3 cellular contexts compared by ENCODE assay signal in the genomic region with DNA sequence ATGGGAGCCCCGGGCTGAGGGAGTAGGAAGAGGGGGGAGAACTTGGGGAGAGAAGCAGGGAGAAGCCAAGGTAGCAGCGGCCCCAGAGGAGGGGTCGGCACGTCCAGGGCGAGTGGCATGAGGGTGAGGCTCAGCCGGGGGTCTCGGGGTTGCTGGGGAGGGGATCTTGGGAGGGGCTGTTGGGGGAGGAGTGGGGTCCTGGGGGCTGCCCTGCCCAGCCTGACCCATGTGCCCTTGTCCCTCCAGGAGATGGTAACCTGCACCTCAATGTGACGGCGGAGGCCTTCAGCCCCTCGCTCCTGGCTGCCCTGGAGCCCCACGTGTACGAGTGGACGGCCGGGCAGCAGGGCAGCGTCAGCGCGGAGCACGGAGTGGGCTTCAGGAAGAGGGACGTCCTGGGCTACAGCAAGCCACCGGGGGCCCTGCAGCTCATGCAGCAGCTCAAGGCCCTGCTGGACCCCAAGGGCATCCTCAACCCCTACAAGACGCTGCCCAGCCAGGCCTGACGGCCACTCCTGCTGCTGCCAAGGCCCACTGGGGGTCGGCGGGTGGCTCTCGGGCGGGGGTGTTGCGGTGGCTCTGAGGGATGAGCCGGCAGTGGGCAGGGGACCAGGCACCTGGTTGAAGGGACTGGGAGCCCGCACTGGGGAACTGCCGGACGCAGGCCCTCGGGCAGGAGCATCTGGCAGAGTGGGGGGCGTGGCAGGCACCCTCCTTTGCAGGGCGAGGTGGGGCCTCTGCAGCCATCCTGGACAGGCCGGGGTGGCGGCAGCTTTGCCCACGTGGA.
TF ChIP-seq lines count a peak whose summit lies in the region.

No MANE protein-coding gene starts in this region.

TF ChIP-seq in SK-N-SH, 30 proteins besides CTCF, POLR2A, EP300 and RAD21:
- TF ChIP-seq NRF1 (IDR thresholded peaks at IDR 0.05; ENCODE audit: low read depth, low read length) (no peak), FOXJ3 (CRISPR knock-in tag; IDR thresholded peaks at IDR 0.05) (no peak), RCOR1 (IDR thresholded peaks at IDR 0.05; ENCODE audit: low read length) (no peak), NFIC (IDR thresholded peaks at IDR 0.05; ENCODE audit: borderline replicate concordance) (no peak), GABPA (IDR thresholded peaks at IDR 0.05; ENCODE audit: low read depth) (no peak), GATA2 (CRISPR knock-in tag; IDR thresholded peaks at IDR 0.05) (no peak), PBX3 (IDR thresholded peaks at IDR 0.05) (no peak), MXI1 (IDR thresholded peaks at IDR 0.05; ENCODE audit: low read depth, low read length) (no peak), RXRA (IDR thresholded peaks at IDR 0.05; ENCODE audit: borderline replicate concordance, low read depth) (no peak), JUND (IDR thresholded peaks at IDR 0.05) (no peak), MAX (IDR thresholded peaks at IDR 0.05; ENCODE audit: low read depth) (no peak), ELF1 (IDR thresholded peaks at IDR 0.05) (no peak), MEF2A (IDR thresholded peaks at IDR 0.05; ENCODE audit: borderline replicate concordance, low read depth) (no peak), RFX5 (IDR thresholded peaks at IDR 0.05; ENCODE audit: low read length) (no peak), POLR2AphosphoS5 (IDR thresholded peaks at IDR 0.05; ENCODE audit: low read depth, low read length) (no peak)
- TF ChIP-seq, protein P1, sequence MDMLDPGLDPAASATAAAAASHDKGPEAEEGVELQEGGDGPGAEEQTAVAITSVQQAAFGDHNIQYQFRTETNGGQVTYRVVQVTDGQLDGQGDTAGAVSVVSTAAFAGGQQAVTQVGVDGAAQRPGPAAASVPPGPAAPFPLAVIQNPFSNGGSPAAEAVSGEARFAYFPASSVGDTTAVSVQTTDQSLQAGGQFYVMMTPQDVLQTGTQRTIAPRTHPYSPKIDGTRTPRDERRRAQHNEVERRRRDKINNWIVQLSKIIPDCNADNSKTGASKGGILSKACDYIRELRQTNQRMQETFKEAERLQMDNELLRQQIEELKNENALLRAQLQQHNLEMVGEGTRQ (IDR thresholded peaks at IDR 0.05; ENCODE audit: borderline replicate concordance, low read depth, low read length): no peak

TF ChIP-seq in SK-N-SH treated with all-trans-retinoic acid at 6 μM for 48 hours, 23 proteins besides CTCF, POLR2A, EP300 and RAD21:
- TF ChIP-seq TCF4 (CRISPR knock-in tag; IDR thresholded peaks at IDR 0.05; ENCODE audit: borderline replicate concordance) (no peak), ZFP3 (CRISPR knock-in tag; IDR thresholded peaks at IDR 0.05) (no peak), CSDC2 (CRISPR knock-in tag; IDR thresholded peaks at IDR 0.05) (no peak), ZNF70 (CRISPR knock-in tag; IDR thresholded peaks at IDR 0.05) (no peak), OSR1 (CRISPR knock-in tag; IDR thresholded peaks at IDR 0.05) (no peak), ESRRG (CRISPR knock-in tag; IDR thresholded peaks at IDR 0.05) (no peak), TOX (CRISPR knock-in tag; IDR thresholded peaks at IDR 0.05; ENCODE audit: borderline replicate concordance) (no peak), ZNF565 (CRISPR knock-in tag; conservative IDR thresholded peaks at IDR 0.05; ENCODE audit: low read depth) (no peak), GLIS3 (CRISPR knock-in tag; IDR thresholded peaks at IDR 0.05) (no peak), ISL1 (CRISPR knock-in tag; IDR thresholded peaks at IDR 0.05) (no peak), ZFP30 (CRISPR knock-in tag; IDR thresholded peaks at IDR 0.05) (no peak), PPARA (CRISPR knock-in tag; IDR thresholded peaks at IDR 0.05; ENCODE audit: borderline replicate concordance) (no peak)

TF ChIP-seq in GM12878, 131 proteins besides CTCF, POLR2A, EP300 and RAD21:
- TF ChIP-seq BMI1 (IDR thresholded peaks at IDR 0.05; ENCODE audit: borderline replicate concordance) (no peak), POLR2AphosphoS2 (IDR thresholded peaks at IDR 0.05; ENCODE audit: low read depth, low read length) (no peak), CHD4 (IDR thresholded peaks at IDR 0.05) (no peak), GABPA (IDR thresholded peaks at IDR 0.05; ENCODE audit: low read depth) (no peak), YY1 (IDR thresholded peaks at IDR 0.05; ENCODE audit: low read depth, low read length) (no peak), EED (IDR thresholded peaks at IDR 0.05; ENCODE audit: low read depth) (no peak), SREBF2 (IDR thresholded peaks at IDR 0.05; ENCODE audit: low read length) (no peak), PRDM15 (CRISPR knock-in tag; IDR thresholded peaks at IDR 0.05) (no peak), MXI1 (IDR thresholded peaks at IDR 0.05; ENCODE audit: low read depth, low read length) (no peak), TARDBP (IDR thresholded peaks at IDR 0.05; ENCODE audit: borderline replicate concordance) (no peak), RB1 (IDR thresholded peaks at IDR 0.05; ENCODE audit: borderline replicate concordance) (no peak), BCLAF1 (IDR thresholded peaks at IDR 0.05) (no peak), JUNB (IDR thresholded peaks at IDR 0.05) (no peak)
- TF ChIP-seq, protein P2, sequence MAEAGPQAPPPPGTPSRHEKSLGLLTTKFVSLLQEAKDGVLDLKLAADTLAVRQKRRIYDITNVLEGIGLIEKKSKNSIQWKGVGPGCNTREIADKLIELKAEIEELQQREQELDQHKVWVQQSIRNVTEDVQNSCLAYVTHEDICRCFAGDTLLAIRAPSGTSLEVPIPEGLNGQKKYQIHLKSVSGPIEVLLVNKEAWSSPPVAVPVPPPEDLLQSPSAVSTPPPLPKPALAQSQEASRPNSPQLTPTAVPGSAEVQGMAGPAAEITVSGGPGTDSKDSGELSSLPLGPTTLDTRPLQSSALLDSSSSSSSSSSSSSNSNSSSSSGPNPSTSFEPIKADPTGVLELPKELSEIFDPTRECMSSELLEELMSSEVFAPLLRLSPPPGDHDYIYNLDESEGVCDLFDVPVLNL (IDR thresholded peaks at IDR 0.05; ENCODE audit: low read depth, low read length): no peak
- TF ChIP-seq, protein P1 (IDR thresholded peaks at IDR 0.05; ENCODE audit: borderline replicate concordance, low read depth, low read length): no peak
- TF ChIP-seq, protein P3, sequence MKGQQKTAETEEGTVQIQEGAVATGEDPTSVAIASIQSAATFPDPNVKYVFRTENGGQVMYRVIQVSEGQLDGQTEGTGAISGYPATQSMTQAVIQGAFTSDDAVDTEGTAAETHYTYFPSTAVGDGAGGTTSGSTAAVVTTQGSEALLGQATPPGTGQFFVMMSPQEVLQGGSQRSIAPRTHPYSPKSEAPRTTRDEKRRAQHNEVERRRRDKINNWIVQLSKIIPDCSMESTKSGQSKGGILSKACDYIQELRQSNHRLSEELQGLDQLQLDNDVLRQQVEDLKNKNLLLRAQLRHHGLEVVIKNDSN (IDR thresholded peaks at IDR 0.05; ENCODE audit: borderline replicate concordance, extremely low read length, insufficient read depth, low read depth, low read length): no peak
- TF ChIP-seq, protein P4, sequence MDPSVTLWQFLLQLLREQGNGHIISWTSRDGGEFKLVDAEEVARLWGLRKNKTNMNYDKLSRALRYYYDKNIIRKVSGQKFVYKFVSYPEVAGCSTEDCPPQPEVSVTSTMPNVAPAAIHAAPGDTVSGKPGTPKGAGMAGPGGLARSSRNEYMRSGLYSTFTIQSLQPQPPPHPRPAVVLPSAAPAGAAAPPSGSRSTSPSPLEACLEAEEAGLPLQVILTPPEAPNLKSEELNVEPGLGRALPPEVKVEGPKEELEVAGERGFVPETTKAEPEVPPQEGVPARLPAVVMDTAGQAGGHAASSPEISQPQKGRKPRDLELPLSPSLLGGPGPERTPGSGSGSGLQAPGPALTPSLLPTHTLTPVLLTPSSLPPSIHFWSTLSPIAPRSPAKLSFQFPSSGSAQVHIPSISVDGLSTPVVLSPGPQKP (IDR thresholded peaks at IDR 0.05; ENCODE audit: low read depth, low read length): no peak
